ENCODE assay signal across 1 cellular context in the genomic region with DNA sequence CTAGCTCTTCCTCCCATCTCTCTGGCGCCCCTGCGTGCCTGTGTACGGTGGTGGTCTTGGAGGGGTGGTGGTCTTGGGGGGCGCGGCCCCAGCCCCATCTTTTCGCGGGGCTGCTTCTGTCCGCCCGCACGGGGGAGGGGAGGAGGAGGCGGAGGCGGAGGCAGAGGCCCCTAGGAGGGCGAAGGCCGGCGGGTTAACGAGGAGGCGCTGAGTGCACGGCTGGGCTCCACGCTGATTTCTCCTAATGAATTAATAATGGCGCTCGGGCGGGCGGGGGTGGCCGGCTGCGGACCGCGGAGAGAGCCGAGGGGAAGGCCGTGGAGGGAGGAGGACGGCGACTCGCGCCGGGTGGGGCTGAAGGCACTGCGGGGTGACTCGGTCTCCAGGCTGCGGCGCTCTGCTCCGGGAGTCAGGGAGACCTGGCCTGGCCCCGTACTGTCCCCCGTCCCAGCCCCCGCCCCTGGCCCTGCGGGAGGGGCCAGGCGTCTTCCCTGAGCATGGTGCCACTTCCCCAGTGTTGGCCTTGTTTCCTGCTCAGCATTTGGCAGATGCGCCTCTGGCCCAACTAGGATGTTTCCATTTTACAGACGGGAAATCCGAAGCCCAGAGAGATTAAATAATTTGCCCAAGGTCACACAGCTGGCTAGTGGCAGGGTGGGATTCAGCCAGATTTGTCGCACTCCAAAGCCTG.
TF ChIP-seq lines count a peak whose summit lies in the region.

No MANE protein-coding gene starts in this region.

TF ChIP-seq in WTC11, 78 proteins besides CTCF, POLR2A, EP300 and RAD21 (continued from another document):
- TF ChIP-seq ZNF396 (CRISPR knock-in tag; IDR thresholded peaks at IDR 0.05; ENCODE audit: borderline replicate concordance) (no peak), ATF1 (CRISPR knock-in tag; IDR thresholded peaks at IDR 0.05) (no peak), ETV6 (CRISPR knock-in tag; IDR thresholded peaks at IDR 0.05) (no peak; the same call in 1 of the 2 replicates), GRHL2 (CRISPR knock-in tag; IDR thresholded peaks at IDR 0.05; ENCODE audit: insufficient replicate concordance, severe bottlenecking) (no peak), EMX1 (CRISPR knock-in tag; IDR thresholded peaks at IDR 0.05) (no peak), OVOL2 (CRISPR knock-in tag; IDR thresholded peaks at IDR 0.05; ENCODE audit: borderline replicate concordance) (no peak), SMAD3 (CRISPR knock-in tag; IDR thresholded peaks at IDR 0.05; ENCODE audit: borderline replicate concordance) (no peak), PRRX2 (CRISPR knock-in tag; IDR thresholded peaks at IDR 0.05) (no peak), ZNF317 (CRISPR knock-in tag; IDR thresholded peaks at IDR 0.05; ENCODE audit: borderline replicate concordance, low read depth) (no peak), FOXK1 (CRISPR knock-in tag; IDR thresholded peaks at IDR 0.05) (no peak), JAZF1 (CRISPR knock-in tag; IDR thresholded peaks at IDR 0.05) (no peak), CREB1 (CRISPR knock-in tag; IDR thresholded peaks at IDR 0.05) (no peak), ZNF416 (CRISPR knock-in tag; IDR thresholded peaks at IDR 0.05) (peak; percentile 9; the same call in 1 of the 2 replicates), FOXP1 (CRISPR knock-in tag; IDR thresholded peaks at IDR 0.05; ENCODE audit: borderline replicate concordance) (no peak; the same call in 1 of the 2 replicates), SP1 (CRISPR knock-in tag; conservative IDR thresholded peaks at IDR 0.05) (no peak; the same call in 1 of the 2 replicates), TCF7 (CRISPR knock-in tag; IDR thresholded peaks at IDR 0.05; ENCODE audit: low read depth) (no peak), NFATC4 (CRISPR knock-in tag; IDR thresholded peaks at IDR 0.05) (no peak), RELA (CRISPR knock-in tag; IDR thresholded peaks at IDR 0.05; ENCODE audit: borderline replicate concordance) (no peak), NR1H2 (CRISPR knock-in tag; IDR thresholded peaks at IDR 0.05) (no peak), TEAD1 (CRISPR knock-in tag; IDR thresholded peaks at IDR 0.05) (no peak), ZNF423 (CRISPR knock-in tag; IDR thresholded peaks at IDR 0.05) (no peak; the same call in 1 of the 2 replicates)
- TF ChIP-seq, protein P1, sequence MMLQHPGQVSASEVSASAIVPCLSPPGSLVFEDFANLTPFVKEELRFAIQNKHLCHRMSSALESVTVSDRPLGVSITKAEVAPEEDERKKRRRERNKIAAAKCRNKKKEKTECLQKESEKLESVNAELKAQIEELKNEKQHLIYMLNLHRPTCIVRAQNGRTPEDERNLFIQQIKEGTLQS (CRISPR knock-in tag; conservative IDR thresholded peaks at IDR 0.05), result no peak
- TF ChIP-seq, protein P2, sequence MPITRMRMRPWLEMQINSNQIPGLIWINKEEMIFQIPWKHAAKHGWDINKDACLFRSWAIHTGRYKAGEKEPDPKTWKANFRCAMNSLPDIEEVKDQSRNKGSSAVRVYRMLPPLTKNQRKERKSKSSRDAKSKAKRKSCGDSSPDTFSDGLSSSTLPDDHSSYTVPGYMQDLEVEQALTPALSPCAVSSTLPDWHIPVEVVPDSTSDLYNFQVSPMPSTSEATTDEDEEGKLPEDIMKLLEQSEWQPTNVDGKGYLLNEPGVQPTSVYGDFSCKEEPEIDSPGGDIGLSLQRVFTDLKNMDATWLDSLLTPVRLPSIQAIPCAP (CRISPR knock-in tag; IDR thresholded peaks at IDR 0.05), result no peak
- TF ChIP-seq, protein P3, sequence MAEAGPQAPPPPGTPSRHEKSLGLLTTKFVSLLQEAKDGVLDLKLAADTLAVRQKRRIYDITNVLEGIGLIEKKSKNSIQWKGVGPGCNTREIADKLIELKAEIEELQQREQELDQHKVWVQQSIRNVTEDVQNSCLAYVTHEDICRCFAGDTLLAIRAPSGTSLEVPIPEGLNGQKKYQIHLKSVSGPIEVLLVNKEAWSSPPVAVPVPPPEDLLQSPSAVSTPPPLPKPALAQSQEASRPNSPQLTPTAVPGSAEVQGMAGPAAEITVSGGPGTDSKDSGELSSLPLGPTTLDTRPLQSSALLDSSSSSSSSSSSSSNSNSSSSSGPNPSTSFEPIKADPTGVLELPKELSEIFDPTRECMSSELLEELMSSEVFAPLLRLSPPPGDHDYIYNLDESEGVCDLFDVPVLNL (CRISPR knock-in tag; IDR thresholded peaks at IDR 0.05; ENCODE audit: borderline replicate concordance, low read depth), result no peak
- TF ChIP-seq, protein P4, sequence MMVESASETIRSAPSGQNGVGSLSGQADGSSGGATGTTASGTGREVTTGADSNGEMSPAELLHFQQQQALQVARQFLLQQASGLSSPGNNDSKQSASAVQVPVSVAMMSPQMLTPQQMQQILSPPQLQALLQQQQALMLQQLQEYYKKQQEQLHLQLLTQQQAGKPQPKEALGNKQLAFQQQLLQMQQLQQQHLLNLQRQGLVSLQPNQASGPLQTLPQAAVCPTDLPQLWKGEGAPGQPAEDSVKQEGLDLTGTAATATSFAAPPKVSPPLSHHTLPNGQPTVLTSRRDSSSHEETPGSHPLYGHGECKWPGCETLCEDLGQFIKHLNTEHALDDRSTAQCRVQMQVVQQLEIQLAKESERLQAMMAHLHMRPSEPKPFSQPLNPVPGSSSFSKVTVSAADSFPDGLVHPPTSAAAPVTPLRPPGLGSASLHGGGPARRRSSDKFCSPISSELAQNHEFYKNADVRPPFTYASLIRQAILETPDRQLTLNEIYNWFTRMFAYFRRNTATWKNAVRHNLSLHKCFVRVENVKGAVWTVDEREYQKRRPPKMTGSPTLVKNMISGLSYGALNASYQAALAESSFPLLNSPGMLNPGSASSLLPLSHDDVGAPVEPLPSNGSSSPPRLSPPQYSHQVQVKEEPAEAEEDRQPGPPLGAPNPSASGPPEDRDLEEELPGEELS (CRISPR knock-in tag; IDR thresholded peaks at IDR 0.05), result no peak
- TF ChIP-seq, protein P5, sequence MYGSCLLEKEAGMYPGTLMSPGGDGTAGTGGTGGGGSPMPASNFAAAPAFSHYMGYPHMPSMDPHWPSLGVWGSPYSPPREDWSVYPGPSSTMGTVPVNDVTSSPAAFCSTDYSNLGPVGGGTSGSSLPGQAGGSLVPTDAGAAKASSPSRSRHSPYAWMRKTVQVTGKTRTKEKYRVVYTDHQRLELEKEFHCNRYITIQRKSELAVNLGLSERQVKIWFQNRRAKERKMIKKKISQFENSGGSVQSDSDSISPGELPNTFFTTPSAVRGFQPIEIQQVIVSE (CRISPR knock-in tag; IDR thresholded peaks at IDR 0.05; ENCODE audit: borderline replicate concordance), result no peak
- TF ChIP-seq, protein P6, sequence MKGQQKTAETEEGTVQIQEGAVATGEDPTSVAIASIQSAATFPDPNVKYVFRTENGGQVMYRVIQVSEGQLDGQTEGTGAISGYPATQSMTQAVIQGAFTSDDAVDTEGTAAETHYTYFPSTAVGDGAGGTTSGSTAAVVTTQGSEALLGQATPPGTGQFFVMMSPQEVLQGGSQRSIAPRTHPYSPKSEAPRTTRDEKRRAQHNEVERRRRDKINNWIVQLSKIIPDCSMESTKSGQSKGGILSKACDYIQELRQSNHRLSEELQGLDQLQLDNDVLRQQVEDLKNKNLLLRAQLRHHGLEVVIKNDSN (CRISPR knock-in tag; IDR thresholded peaks at IDR 0.05), result 0 out of 2 replicates have a peak, but pooled peaks have one; percentile 35
- TF ChIP-seq, protein P7, sequence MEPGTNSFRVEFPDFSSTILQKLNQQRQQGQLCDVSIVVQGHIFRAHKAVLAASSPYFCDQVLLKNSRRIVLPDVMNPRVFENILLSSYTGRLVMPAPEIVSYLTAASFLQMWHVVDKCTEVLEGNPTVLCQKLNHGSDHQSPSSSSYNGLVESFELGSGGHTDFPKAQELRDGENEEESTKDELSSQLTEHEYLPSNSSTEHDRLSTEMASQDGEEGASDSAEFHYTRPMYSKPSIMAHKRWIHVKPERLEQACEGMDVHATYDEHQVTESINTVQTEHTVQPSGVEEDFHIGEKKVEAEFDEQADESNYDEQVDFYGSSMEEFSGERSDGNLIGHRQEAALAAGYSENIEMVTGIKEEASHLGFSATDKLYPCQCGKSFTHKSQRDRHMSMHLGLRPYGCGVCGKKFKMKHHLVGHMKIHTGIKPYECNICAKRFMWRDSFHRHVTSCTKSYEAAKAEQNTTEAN (CRISPR knock-in tag; IDR thresholded peaks at IDR 0.05), result 0 out of 2 replicates have a peak, but pooled peaks have one; percentile 23
- TF ChIP-seq, protein P8, sequence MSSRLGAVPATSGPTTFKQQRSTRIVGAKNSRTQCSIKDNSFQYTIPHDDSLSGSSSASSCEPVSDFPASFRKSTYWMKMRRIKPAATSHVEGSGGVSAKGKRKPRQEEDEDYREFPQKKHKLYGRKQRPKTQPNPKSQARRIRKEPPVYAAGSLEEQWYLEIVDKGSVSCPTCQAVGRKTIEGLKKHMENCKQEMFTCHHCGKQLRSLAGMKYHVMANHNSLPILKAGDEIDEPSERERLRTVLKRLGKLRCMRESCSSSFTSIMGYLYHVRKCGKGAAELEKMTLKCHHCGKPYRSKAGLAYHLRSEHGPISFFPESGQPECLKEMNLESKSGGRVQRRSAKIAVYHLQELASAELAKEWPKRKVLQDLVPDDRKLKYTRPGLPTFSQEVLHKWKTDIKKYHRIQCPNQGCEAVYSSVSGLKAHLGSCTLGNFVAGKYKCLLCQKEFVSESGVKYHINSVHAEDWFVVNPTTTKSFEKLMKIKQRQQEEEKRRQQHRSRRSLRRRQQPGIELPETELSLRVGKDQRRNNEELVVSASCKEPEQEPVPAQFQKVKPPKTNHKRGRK (CRISPR knock-in tag; IDR thresholded peaks at IDR 0.05; ENCODE audit: borderline replicate concordance), result no peak
